In genomic region chr13:91017031-91017668, GRCh38 we compare ENCODE assay signal across 9 cellular contexts.
DNase-seq lines count a peak whose midpoint lies in the region; ATAC-seq and TF ChIP-seq lines count a peak whose summit lies in the region.
"Had no signal": no experiment of that assay in that cellular context is flagged by ENCODE, and none has a peak within 500 bp of the region (broad histone marks: within the 10 kb centered on the region; RNA-seq: fewer than 3 reads in every experiment).

No MANE protein-coding gene starts in this region.

- no peak overlapping the region for H3K4me3 ChIP-seq in HFF-Myc (replicated peaks; ENCODE audit: low read depth, low read length)
- no peak overlapping the region for H3K4me3 ChIP-seq in LNCaP clone FGC (ENCODE audit: low read depth, low read length)
- no peak overlapping the region for H3K4me3 ChIP-seq in esophagus squamous epithelium

- H3K9me3 ChIP-seq in esophagus squamous epithelium = no peaks in the 10 kb centered on the region

- H3K4me1 Mint-ChIP-seq in stimulated activated memory B cell treated with anti-CD40 and anti-IgM and Interleukin-4, amounts not matched to agents 10 μg/mL and 1 μg/mL and 100 μg/mL, for 72 hours = no peaks in the 10 kb centered on the region
- H3K4me1 Mint-ChIP-seq: activated B cell treated with CpG ODN at 0.5 μM for 24 hours had no signal

- no peaks in the 10 kb centered on the region for H3K9me3 Mint-ChIP-seq in stimulated activated memory B cell treated with anti-CD40 and anti-IgM and Interleukin-4, amounts not matched to agents 10 μg/mL and 1 μg/mL and 100 μg/mL, for 72 hours
- H3K9me3 Mint-ChIP-seq: activated B cell treated with CpG ODN at 0.5 μM for 24 hours had no signal

- intact Hi-C loops in esophagus squamous epithelium (cut with DNase I) = no loop called here

- no peaks in the 10 kb centered on the region for H3K27me3 ChIP-seq in esophagus squamous epithelium

- no peak overlapping the region for H3K4me3 Mint-ChIP-seq in stimulated activated memory B cell treated with anti-CD40 and anti-IgM and Interleukin-4, amounts not matched to agents 10 μg/mL and 1 μg/mL and 100 μg/mL, for 72 hours
- H3K4me3 Mint-ChIP-seq: activated B cell treated with CpG ODN at 0.5 μM for 24 hours had no signal

- no peak overlapping the region for H3K27ac Mint-ChIP-seq in stimulated activated memory B cell treated with anti-CD40 and anti-IgM and Interleukin-4, amounts not matched to agents 10 μg/mL and 1 μg/mL and 100 μg/mL, for 72 hours
- H3K27ac Mint-ChIP-seq: activated B cell treated with CpG ODN at 0.5 μM for 24 hours had no signal

- H3K36me3 ChIP-seq in esophagus squamous epithelium = no peaks in the 10 kb centered on the region

- ATAC-seq in stimulated activated memory B cell treated with anti-CD40 and anti-IgM and Interleukin-4, amounts not matched to agents 10 μg/mL and 1 μg/mL and 100 μg/mL, for 72 hours = no peak

- no peaks in the 10 kb centered on the region for H3K27me3 Mint-ChIP-seq in stimulated activated memory B cell treated with anti-CD40 and anti-IgM and Interleukin-4, amounts not matched to agents 10 μg/mL and 1 μg/mL and 100 μg/mL, for 72 hours
- H3K27me3 Mint-ChIP-seq: activated B cell treated with CpG ODN at 0.5 μM for 24 hours had no signal

- DNase-seq in AG20443 (ENCODE audit: low spot score) (peak; percentile 73), HFF-Myc (ENCODE audit: extremely low read depth, low read depth) (peak; percentile 0), LNCaP clone FGC (ENCODE audit: low read depth) (no peak), SK-MEL-5 (ENCODE audit: low read depth, low spot score) (peak; percentile 80), esophagus squamous epithelium (lab: John Stamatoyannopoulos, UW) (no peak), pons (ENCODE audit: low spot score) (peak; percentile 54)
- DNase-seq: activated B cell treated with CpG ODN at 0.5 μM for 24 hours had no signal

- WGBS in esophagus squamous epithelium, 2 donors = 34 to 51% methylated on average over 2 of the region's 2 CpGs

- TF ChIP-seq CTCF in GM12874 (IDR thresholded peaks at IDR 0.05; ENCODE audit: insufficient read depth, low read depth, low read length) (peak; percentile 69), HFF-Myc (IDR thresholded peaks at IDR 0.05; ENCODE audit: low read depth, low read length, missing control alignments) (peak; percentile 68), LNCaP clone FGC (IDR thresholded peaks at IDR 0.05; ENCODE audit: control insufficient read depth, extremely low read depth, insufficient read depth) (peak; percentile 63), esophagus squamous epithelium (IDR thresholded peaks at IDR 0.05) (peak in 4 of 6 experiments; percentile 27 to 51 (median 44))

- in situ Hi-C loops in SK-MEL-5 (cut with HindIII; ENCODE audit: low pct_unique_long_range_greater_than_20kb, low sequenced_read_pairs) = no loop called here

- no peak for TF ChIP-seq POLR2A in esophagus squamous epithelium (IDR thresholded peaks at IDR 0.05)

- no peaks in the 10 kb centered on the region for H3K36me3 Mint-ChIP-seq in stimulated activated memory B cell treated with anti-CD40 and anti-IgM and Interleukin-4, amounts not matched to agents 10 μg/mL and 1 μg/mL and 100 μg/mL, for 72 hours

- no peak overlapping the region for H3K27ac ChIP-seq in esophagus squamous epithelium

- H3K4me1 ChIP-seq in esophagus squamous epithelium = no peaks in the 10 kb centered on the region

Comparison
In these comparisons a context has a peak if more than half of its experiments do, and no peak if none do; other contexts are left out.
1. DNase-seq: peak in AG20443 (single experiment), HFF-Myc (single experiment), SK-MEL-5 (single experiment) and pons (single experiment); none in LNCaP clone FGC (single experiment) and esophagus squamous epithelium (single experiment).
2. Peak in every context shown above with its lines, with median percentiles within 50 percentile points of each other: CTCF ChIP-seq.